Comparison of ENCODE assay signal across 8 cellular contexts in the genomic region with DNA sequence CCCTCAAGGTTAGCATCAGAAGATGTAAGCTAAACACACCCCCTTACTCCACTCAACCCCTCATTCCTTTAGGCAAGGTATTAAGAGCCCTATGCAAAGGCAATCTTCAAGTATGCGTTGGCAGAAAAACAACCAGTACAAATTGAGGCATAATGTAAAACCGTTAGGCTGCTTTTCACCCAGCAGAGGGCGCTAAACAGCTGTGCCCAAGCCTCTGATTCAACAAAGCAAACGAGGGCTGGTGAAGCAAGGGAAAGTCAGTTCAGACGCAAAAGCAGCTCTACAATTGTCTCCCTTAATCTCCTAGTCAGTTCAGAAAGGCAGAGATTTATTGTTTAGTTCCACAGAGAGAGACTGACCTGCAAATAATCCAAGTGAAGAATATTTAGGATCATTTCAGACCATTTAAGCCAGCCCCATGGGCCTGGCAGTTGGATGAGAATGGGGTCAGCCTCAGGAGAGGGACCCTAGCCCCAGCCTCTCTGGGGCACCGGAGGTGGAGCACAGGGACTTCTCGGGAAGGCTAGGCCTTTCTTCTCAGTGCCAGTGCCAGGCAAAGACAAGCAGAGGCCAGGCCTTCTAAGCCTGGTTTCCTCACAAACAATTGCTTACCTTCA. TPM values are rescaled to one million over a fixed set of nuclear protein-coding genes. Genes with fewer than 3 reads are reported as not detected.
A peak's percentile ranks its signal among the peaks of the same experiment; 100 is the strongest.
DNase-seq lines count a peak whose midpoint lies in the region; ATAC-seq and TF ChIP-seq lines count a peak whose summit lies in the region.

No MANE protein-coding gene starts in this region.

- no peaks in the 10 kb centered on the region for H3K27me3 ChIP-seq in liver (ENCODE audit: control insufficient read depth in 4 of 4, insufficient read depth in 4 of 4, low read length in 3 of 4)

- H3K9me3 ChIP-seq in liver (ENCODE audit: control insufficient read depth in 4 of 4, low read length in 3 of 4), result no peaks in the 10 kb centered on the region

- H3K36me3 Mint-ChIP-seq in activated CD4-positive, alpha-beta T cell treated with anti-CD3 and anti-CD28 coated beads, Interleukin-2, amount 10 ng/mL, durations not matched to agents 24 days and 14 days (ENCODE audit: low read depth), result no peaks in the 10 kb centered on the region

- peak overlapping the region in 1 of 2 donors; percentile 7 for H3K27ac ChIP-seq in liver (ENCODE audit: low read depth in 1 of 2, low read length in 2 of 2)

- intact Hi-C loops in activated CD4-positive, alpha-beta T cell treated with anti-CD3 and anti-CD28 coated beads, Interleukin-2, amount 10 ng/mL, durations not matched to agents 24 days and 14 days (cut with micrococcal nuclease), result loop anchor here (2.0 to 5.0 kb wide), 2 partner anchors 61 to 333 kb away; partner anchors contain the start of gene EXD2

- peak; percentile 89 for TF ChIP-seq CTCF in liver (IDR thresholded peaks at IDR 0.05; ENCODE audit: low read depth, low read length, missing input control)

- H3K27me3 Mint-ChIP-seq in activated CD4-positive, alpha-beta T cell treated with anti-CD3 and anti-CD28 coated beads, Interleukin-2, amount 10 ng/mL, durations not matched to agents 24 days and 14 days, result no peaks in the 10 kb centered on the region

- peaks cover 7 to 32% (median 14%) of the 10 kb centered on the region in 4 donors for H3K4me1 ChIP-seq in liver (ENCODE audit: control insufficient read depth in 4 of 4, insufficient read depth in 4 of 4, low read length in 3 of 4)

- H3K4me3 Mint-ChIP-seq in activated CD4-positive, alpha-beta T cell treated with anti-CD3 and anti-CD28 coated beads, Interleukin-2, amount 10 ng/mL, durations not matched to agents 24 days and 14 days, result no peak overlapping the region

- H3K9me3 Mint-ChIP-seq in activated CD4-positive, alpha-beta T cell treated with anti-CD3 and anti-CD28 coated beads, Interleukin-2, amount 10 ng/mL, durations not matched to agents 24 days and 14 days, result no peaks in the 10 kb centered on the region

- DNase-seq in DMS53 (lab: John Stamatoyannopoulos, UW) (peak; percentile 85), NCI-H524 treated with DMSO at 0.1 percent for 48 hours (lab: John Stamatoyannopoulos, UW) (peak; percentile 64), dedifferentiated amniotic fluid mesenchymal stem cell (ENCODE audit: extremely low spot score) (peak; percentile 92)
- DNase-seq in activated CD4-positive, alpha-beta T cell treated with anti-CD3 and anti-CD28 coated beads, Interleukin-2, amount 10 ng/mL, durations not matched to agents 24 days and 14 days, result peak; percentile 89
- peak; percentile 81 for DNase-seq in stimulated activated CD4-positive, alpha-beta T cell treated with anti-CD3 and anti-CD28 coated beads, Interleukin-4, amount 100 ng/mL, for 24 hours

- peak; percentile 94 to 97 for TF ChIP-seq RAD21 in liver (IDR thresholded peaks at IDR 0.05)

- H3K9ac ChIP-seq in liver (ENCODE audit: low read depth in 1 of 2, low read length in 2 of 2), result peak overlapping the region in 1 of 2 donors; percentile 11

- no peaks in the 10 kb centered on the region for H3K36me3 ChIP-seq in liver (ENCODE audit: control insufficient read depth in 4 of 4, insufficient read depth in 3 of 4, low read depth in 1 of 4, low read length in 3 of 4)

- 18% methylated on average over 7 of the region's 7 CpGs for WGBS in liver

- H3K4me1 Mint-ChIP-seq in activated CD4-positive, alpha-beta T cell treated with anti-CD3 and anti-CD28 coated beads, Interleukin-2, amount 10 ng/mL, durations not matched to agents 24 days and 14 days, result peaks cover 26% of the 10 kb centered on the region

- ATAC-seq in HG03159 (IDR thresholded peaks at IDR 0.05; ENCODE audit: unreplicated experiment) (peak; percentile 60), HG03280 (IDR thresholded peaks at IDR 0.05; ENCODE audit: unreplicated experiment) (no peak)

- H3K27ac Mint-ChIP-seq in activated CD4-positive, alpha-beta T cell treated with anti-CD3 and anti-CD28 coated beads, Interleukin-2, amount 10 ng/mL, durations not matched to agents 24 days and 14 days, result no peak overlapping the region

- no peak overlapping the region for H3K4me3 ChIP-seq in liver (ENCODE audit: low read depth in 1 of 3, low read length in 3 of 3)

TF ChIP-seq in liver, 16 proteins besides CTCF, POLR2A, EP300 and RAD21:
- peak; percentile 33 for TF ChIP-seq FOXA2 (IDR thresholded peaks at IDR 0.05)
- TF ChIP-seq HNF4G (IDR thresholded peaks at IDR 0.05), result no peak
- TF ChIP-seq, protein P1, sequence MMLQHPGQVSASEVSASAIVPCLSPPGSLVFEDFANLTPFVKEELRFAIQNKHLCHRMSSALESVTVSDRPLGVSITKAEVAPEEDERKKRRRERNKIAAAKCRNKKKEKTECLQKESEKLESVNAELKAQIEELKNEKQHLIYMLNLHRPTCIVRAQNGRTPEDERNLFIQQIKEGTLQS (IDR thresholded peaks at IDR 0.05), result no peak

RNA-seq across cellular contexts. Expression of gene DCAF5, which starts 23.5 kb away (rescaled TPM):
- total RNA-seq in activated CD4-positive, alpha-beta T cell treated with anti-CD3 and anti-CD28 coated beads, Interleukin-2, amount 10 ng/mL, durations not matched to agents 24 days and 14 days, result 29.8 and 29.9 TPM in 2 replicates
- 10 to 100 TPM; 12.9 to 18.1 TPM for total RNA-seq in liver
- polyA plus RNA-seq in liver, result 10 to 100 TPM; 13.8 to 15.2 TPM
